ENCODE assay signal across 16 cellular contexts in genomic region chr3:4517643-4518042, GRCh38. TPM values are rescaled to one million over a fixed set of nuclear protein-coding genes. Genes with fewer than 3 reads are reported as not detected.
A peak's percentile ranks its signal among the peaks of the same experiment; 100 is the strongest.
DNase-seq lines count a peak whose midpoint lies in the region; TF ChIP-seq lines count a peak whose summit lies in the region.
"Had no signal": no experiment of that assay in that cellular context is flagged by ENCODE, and none has a peak within 500 bp of the region (broad histone marks: within the 10 kb centered on the region; RNA-seq: fewer than 3 reads in every experiment).

No MANE protein-coding gene starts in this region.

- TF ChIP-seq CTCF in neutrophil (IDR thresholded peaks at IDR 0.05): no peak

- no peak overlapping the region for H3K4me3 ChIP-seq in neutrophil (ENCODE audit: low read depth in 1 of 2, low read length in 1 of 2)
- H3K4me3 ChIP-seq: tibial artery had no signal

- H3K27ac Mint-ChIP-seq in activated T-cell treated with anti-CD3 and anti-CD28 coated beads, Interleukin-2, amount 50 U/mL, for 24 hours: peak overlapping the region; percentile 90
- H3K27ac Mint-ChIP-seq in activated naive CD8-positive, alpha-beta T cell treated with anti-CD3 and anti-CD28 coated beads for 36 hours: peak overlapping the region; percentile 78
- H3K27ac Mint-ChIP-seq: HFFc6 had no signal

- no peak for DNase-seq in activated T-cell treated with anti-CD3 and anti-CD28 coated beads, Interleukin-2, amount 50 U/mL, for 24 hours
- no peak for DNase-seq in activated T-cell treated with anti-CD3 and anti-CD28 coated beads, Interleukin-2, amount 50 U/mL, for 48 hours
- peak; percentile 70 for DNase-seq in NOMO-1 treated with dmso at 0.1 percent for 144 hours (lab: John Stamatoyannopoulos, UW; ENCODE audit: unreplicated experiment)
- no peak for DNase-seq in activated naive CD8-positive, alpha-beta T cell treated with anti-CD3 and anti-CD28 coated beads for 36 hours
- DNase-seq in middle frontal gyrus (ENCODE audit: extremely low spot score, low spot score): no peak
- DNase-seq in NCI-H510A (lab: John Stamatoyannopoulos, UW): no peak
- DNase-seq in RPMI8226: no peak
- DNase-seq: effector CD4-positive, alpha-beta T cell; foreskin keratinocyte; HFFc6; NCI-H1105 treated with DMSO at 0.1 percent for 48 hours; NCI-H345; stimulated activated CD4-positive, alpha-beta T cell treated with anti-CD3 and anti-CD28 coated beads, Interleukin-12 subunit alpha, Interleukin-12 subunit beta, amount 100 ng/mL, for 4 hours; tibial artery had no signal

- no peaks in the 10 kb centered on the region for H3K27me3 ChIP-seq in neutrophil
- H3K27me3 ChIP-seq: foreskin keratinocyte, tibial artery had no signal

- H3K27ac ChIP-seq in neutrophil: peak overlapping the region; percentile 35
- H3K27ac ChIP-seq: foreskin keratinocyte, parathyroid adenoma had no signal

- peaks cover 14 to 32% of the 10 kb centered on the region in 2 experiments for H3K4me1 ChIP-seq in neutrophil (ENCODE audit: control insufficient read depth in 1 of 2, insufficient read depth in 1 of 2, low read depth in 1 of 2, low read length in 1 of 2)
- H3K4me1 ChIP-seq: foreskin keratinocyte had no signal

- H3K27me3 Mint-ChIP-seq in activated T-cell treated with anti-CD3 and anti-CD28 coated beads, Interleukin-2, amount 50 U/mL, for 24 hours: no peaks in the 10 kb centered on the region
- no peaks in the 10 kb centered on the region for H3K27me3 Mint-ChIP-seq in activated naive CD8-positive, alpha-beta T cell treated with anti-CD3 and anti-CD28 coated beads for 36 hours

- no peaks in the 10 kb centered on the region for H3K36me3 ChIP-seq in neutrophil

- H3K36me3 Mint-ChIP-seq in activated T-cell treated with anti-CD3 and anti-CD28 coated beads, Interleukin-2, amount 50 U/mL, for 24 hours (ENCODE audit: low read depth): peaks cover 37% of the 10 kb centered on the region
- H3K36me3 Mint-ChIP-seq in activated naive CD8-positive, alpha-beta T cell treated with anti-CD3 and anti-CD28 coated beads for 36 hours: peaks cover 18% of the 10 kb centered on the region

- H3K9me3 ChIP-seq in neutrophil: no peaks in the 10 kb centered on the region
- H3K9me3 ChIP-seq: tibial artery had no signal

- H3K4me1 Mint-ChIP-seq in activated T-cell treated with anti-CD3 and anti-CD28 coated beads, Interleukin-2, amount 50 U/mL, for 24 hours (ENCODE audit: low read depth): peaks cover 49% of the 10 kb centered on the region
- peaks cover 49% of the 10 kb centered on the region for H3K4me1 Mint-ChIP-seq in activated naive CD8-positive, alpha-beta T cell treated with anti-CD3 and anti-CD28 coated beads for 36 hours

- H3K4me3 Mint-ChIP-seq in activated T-cell treated with anti-CD3 and anti-CD28 coated beads, Interleukin-2, amount 50 U/mL, for 24 hours: no peak overlapping the region
- no peak overlapping the region for H3K4me3 Mint-ChIP-seq in activated naive CD8-positive, alpha-beta T cell treated with anti-CD3 and anti-CD28 coated beads for 36 hours
- H3K4me3 Mint-ChIP-seq: HFFc6 had no signal

- no peaks in the 10 kb centered on the region for H3K9me3 Mint-ChIP-seq in activated T-cell treated with anti-CD3 and anti-CD28 coated beads, Interleukin-2, amount 50 U/mL, for 24 hours
- H3K9me3 Mint-ChIP-seq in activated naive CD8-positive, alpha-beta T cell treated with anti-CD3 and anti-CD28 coated beads for 36 hours: no peaks in the 10 kb centered on the region
- H3K9me3 Mint-ChIP-seq: HFFc6 had no signal

RNA-seq across cellular contexts. Expression of gene ITPR1, which starts 24.5 kb away (rescaled TPM):
- 10 to 100 TPM; 58.4 to 59.5 TPM for total RNA-seq in activated naive CD8-positive, alpha-beta T cell treated with anti-CD3 and anti-CD28 coated beads for 36 hours

RNA-seq across cellular contexts. Expression of gene SUMF1, which starts 50.6 kb away (rescaled TPM):
- total RNA-seq in activated naive CD8-positive, alpha-beta T cell treated with anti-CD3 and anti-CD28 coated beads for 36 hours: 1 to 10 TPM; 6.3 to 7.1 TPM
